Comparison of ENCODE assay signal across 18 cellular contexts in the genomic region with DNA sequence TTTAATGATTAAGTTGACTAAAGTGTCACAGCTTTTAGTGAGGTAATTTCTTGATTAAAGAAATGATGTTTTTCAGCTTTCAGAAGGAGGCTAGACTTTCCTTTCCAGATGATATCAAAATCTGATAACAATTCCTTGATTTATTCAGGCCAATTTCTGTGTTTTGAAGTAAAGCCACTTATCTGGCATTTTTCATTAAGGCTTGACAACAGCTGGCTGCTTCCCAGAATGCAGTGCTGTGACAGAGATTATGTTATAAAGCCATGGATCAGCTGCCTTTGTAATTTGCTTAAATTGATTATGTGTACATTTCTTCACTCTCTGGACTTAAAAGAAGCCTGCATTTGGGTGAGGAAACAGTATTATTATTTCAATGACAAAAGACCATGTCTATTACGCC.
"Had no signal": no experiment of that assay in that cellular context is flagged by ENCODE, and none has a peak within 500 bp of the region (broad histone marks: within the 10 kb centered on the region; RNA-seq: fewer than 3 reads in every experiment).

No MANE protein-coding gene starts in this region.

- H3K36me3 ChIP-seq: lower lobe of right lung, sigmoid colon, spleen, tibial artery had no signal

- DNase-seq: effector memory CD8-positive, alpha-beta T cell; erythroblast; left ventricle myocardium superior; lower lobe of right lung; naive thymus-derived CD8-positive, alpha-beta T cell; nephron progenitor cell; nucleus accumbens; psoas muscle; right cardiac atrium; sigmoid colon; spleen; stimulated activated CD4-positive, alpha-beta T cell treated with anti-CD3 and anti-CD28 coated beads, Interleukin-4, amount 100 ng/mL, for 4 hours; stimulated activated naive CD8-positive, alpha-beta T cell treated with anti-CD3 and anti-CD28 coated beads, Interleukin-15, Interleukin-2, amounts not matched to agents 100 U/mL and 50 U/mL, for 24 hours; substantia nigra; testis; tibial artery had no signal

- H3K27me3 ChIP-seq: sigmoid colon, testis, tibial artery had no signal

- H3K27me3 Mint-ChIP-seq: naive thymus-derived CD8-positive, alpha-beta T cell; type B pancreatic cell had no signal

- H3K9me3 ChIP-seq: lower lobe of right lung, psoas muscle, sigmoid colon, spleen, testis, tibial artery had no signal

- H3K4me3 Mint-ChIP-seq: effector memory CD8-positive, alpha-beta T cell; naive thymus-derived CD8-positive, alpha-beta T cell; nephron progenitor cell; stimulated activated memory B cell treated with anti-CD40 and anti-IgM and Interleukin-4, amounts not matched to agents 10 μg/mL and 1 μg/mL and 100 μg/mL, for 72 hours; type B pancreatic cell had no signal

- H3K4me1 ChIP-seq: lower lobe of right lung, spleen, testis had no signal

- ATAC-seq: effector memory CD8-positive, alpha-beta T cell; left ventricle myocardium superior; lower lobe of right lung; naive thymus-derived CD8-positive, alpha-beta T cell; psoas muscle; right cardiac atrium; stimulated activated memory B cell treated with anti-CD40 and anti-IgM and Interleukin-4, amounts not matched to agents 10 μg/mL and 1 μg/mL and 100 μg/mL, for 72 hours; stimulated activated naive CD8-positive, alpha-beta T cell treated with anti-CD3 and anti-CD28 coated beads, Interleukin-15, Interleukin-2, amounts not matched to agents 100 U/mL and 50 U/mL, for 24 hours had no signal

- H3K9me3 Mint-ChIP-seq: effector memory CD8-positive, alpha-beta T cell; nephron progenitor cell; type B pancreatic cell had no signal

- H3K4me1 Mint-ChIP-seq: nephron progenitor cell; stimulated activated memory B cell treated with anti-CD40 and anti-IgM and Interleukin-4, amounts not matched to agents 10 μg/mL and 1 μg/mL and 100 μg/mL, for 72 hours had no signal

- H3K27ac ChIP-seq: lower lobe of right lung, psoas muscle, sigmoid colon, spleen, testis, tibial artery had no signal

- H3K36me3 Mint-ChIP-seq: naive thymus-derived CD8-positive, alpha-beta T cell; stimulated activated memory B cell treated with anti-CD40 and anti-IgM and Interleukin-4, amounts not matched to agents 10 μg/mL and 1 μg/mL and 100 μg/mL, for 72 hours; type B pancreatic cell had no signal

- H3K4me3 ChIP-seq: lower lobe of right lung, psoas muscle, sigmoid colon, spleen, testis, tibial artery had no signal
